11 cellular contexts compared by ENCODE assay signal in the genomic region with DNA sequence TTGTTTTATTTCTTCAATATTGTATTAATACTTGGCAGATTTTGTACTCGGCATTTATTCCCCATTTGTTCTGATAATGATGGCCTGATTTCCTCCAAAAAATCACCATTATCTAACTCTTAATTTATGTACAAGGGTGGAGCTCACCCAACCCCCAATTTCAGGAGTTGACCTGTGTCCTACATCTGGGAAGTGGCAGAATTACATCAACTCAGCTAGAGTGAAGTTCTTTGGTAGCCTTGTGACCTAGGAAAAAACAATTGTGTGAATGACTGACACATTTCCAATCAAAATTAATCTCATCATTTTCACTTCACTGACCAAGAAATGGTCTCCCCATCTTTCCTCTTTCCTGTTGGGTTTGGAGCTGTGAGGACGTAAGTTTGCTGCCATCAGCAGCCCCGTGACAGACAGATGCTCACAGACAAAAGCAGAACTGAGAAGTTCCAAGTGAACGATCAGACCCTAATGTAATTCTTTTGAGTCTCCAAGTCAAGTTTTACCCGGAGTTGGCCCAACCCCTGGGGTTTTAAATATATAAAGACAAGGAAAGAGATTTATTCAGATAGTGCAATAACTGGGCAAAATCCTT. TPM values are rescaled to one million over a fixed set of nuclear protein-coding genes. Genes with fewer than 3 reads are reported as not detected.
A peak's percentile ranks its signal among the peaks of the same experiment; 100 is the strongest.
DNase-seq lines count a peak whose midpoint lies in the region; ATAC-seq lines count a peak whose summit lies in the region.
"Had no signal": no experiment of that assay in that cellular context is flagged by ENCODE, and none has a peak within 500 bp of the region (broad histone marks: within the 10 kb centered on the region; RNA-seq: fewer than 3 reads in every experiment).

No MANE protein-coding gene starts in this region.

- DNase-seq in C1 segment of cervical spinal cord (lab: John Stamatoyannopoulos, UW) (peak in 9 of 14 donors; percentile 0 to 27 (median 6)), globus pallidus (ENCODE audit: low spot score) (peak; percentile 67), SK-N-DZ (ENCODE audit: low spot score) (no peak), DMS53 treated with DMSO at 0.1 percent for 48 hours (lab: John Stamatoyannopoulos, UW; ENCODE audit: unreplicated experiment) (no peak), NCI-H774 (lab: John Stamatoyannopoulos, UW) (no peak), NCI-H446 treated with DMSO at 0.1 percent for 48 hours (lab: John Stamatoyannopoulos, UW) (no peak)
- DNase-seq: activated naive CD4-positive, alpha-beta T cell treated with Interleukin-2 at 50 U/mL for 16 hours; NCI-H510A treated with DMSO at 0.1 percent for 48 hours had no signal

- ATAC-seq in GM19372 (IDR thresholded peaks at IDR 0.05; ENCODE audit: low read depth, unreplicated experiment) (peak; percentile 62), HG03135 (IDR thresholded peaks at IDR 0.05; ENCODE audit: unreplicated experiment) (peak; percentile 60)
- ATAC-seq: stimulated activated effector memory CD8-positive, alpha-beta T cell treated with anti-CD3 and anti-CD28 coated beads, Interleukin-12 subunit alpha, Interleukin-12 subunit beta, amount 100 ng/mL, for 72 hours had no signal

RNA-seq across cellular contexts. Expression of gene MS4A6E, which starts 16.6 kb away (rescaled TPM):
- not detected in 2 replicates for polyA plus RNA-seq in SK-N-DZ (2014; cell fraction: cytosol; rRNA removed)
- polyA plus RNA-seq in SK-N-DZ (2014; cell fraction: nucleus; rRNA removed), result not detected in 2 replicates

RNA-seq across cellular contexts. Expression of gene MS4A4A, which starts 30.0 kb away (rescaled TPM):
- not detected in 2 replicates for polyA plus RNA-seq in SK-N-DZ (2014; cell fraction: cytosol; rRNA removed)
- polyA plus RNA-seq in SK-N-DZ (2014; cell fraction: nucleus; rRNA removed), result not detected in 2 replicates

Comparison
In these comparisons a context has a peak if more than half of its experiments do, and no peak if none do; other contexts are left out.
1. DNase-seq: peak in C1 segment of cervical spinal cord (9 of 14) and globus pallidus (single experiment); none in SK-N-DZ (single experiment), DMS53 treated with DMSO at 0.1 percent for 48 hours (single experiment), NCI-H774 (single experiment) and NCI-H446 treated with DMSO at 0.1 percent for 48 hours (single experiment).